Comparison of ENCODE assay signal across 27 cellular contexts in the genomic region with DNA sequence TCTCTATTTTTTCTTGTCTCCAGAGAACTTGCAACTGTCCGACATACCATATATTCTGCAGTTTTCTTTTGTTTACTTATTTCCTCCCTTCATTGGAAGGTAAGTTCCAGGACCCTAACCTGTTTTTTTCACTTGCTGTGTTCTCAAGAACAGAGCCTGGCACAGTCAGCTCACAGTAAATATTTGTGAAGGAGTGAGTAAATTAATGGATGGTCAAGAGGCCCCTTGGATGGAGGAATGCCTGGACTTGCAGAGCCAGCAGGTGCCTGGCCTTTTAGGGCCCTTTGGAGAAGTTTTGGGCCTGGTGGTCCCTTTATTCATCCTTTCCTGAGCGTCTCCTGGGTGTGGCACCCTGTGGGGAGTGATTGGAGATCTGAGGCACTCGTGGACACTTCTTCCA.
"Had no signal": no experiment of that assay in that cellular context is flagged by ENCODE, and none has a peak within 500 bp of the region (broad histone marks: within the 10 kb centered on the region; RNA-seq: fewer than 3 reads in every experiment).

No MANE protein-coding gene starts in this region.

- H3K27me3 ChIP-seq: esophagus muscularis mucosa, gastroesophageal sphincter had no signal

- H3K27ac ChIP-seq: coronary artery, dorsolateral prefrontal cortex, esophagus muscularis mucosa, foreskin keratinocyte, gastroesophageal sphincter, heart right ventricle had no signal

- H3K4me3 ChIP-seq: coronary artery, dorsolateral prefrontal cortex, esophagus muscularis mucosa, gastroesophageal sphincter, heart right ventricle, lung, mucosa of descending colon had no signal

- ATAC-seq: foreskin keratinocyte, gastroesophageal sphincter, heart right ventricle, left colon, left lobe of liver, left ventricle myocardium superior, mucosa of descending colon had no signal

- H3K4me1 Mint-ChIP-seq: immature natural killer cell, naive B cell had no signal

- DNase-seq: dermis blood vessel endothelial cell; dorsolateral prefrontal cortex; effector CD4-positive, alpha-beta T cell; effector memory CD4-positive, alpha-beta T cell; foreskin keratinocyte; heart right ventricle; hypothalamus; immature natural killer cell; islet precursor cell; kidney; kidney glomerular epithelial cell; left colon; left ventricle myocardium superior; mammary epithelial cell; mesendoderm; mucosa of descending colon; naive B cell had no signal

- H3K4me1 ChIP-seq: esophagus muscularis mucosa, foreskin keratinocyte, gastroesophageal sphincter, heart right ventricle had no signal

- H3K36me3 Mint-ChIP-seq: immature natural killer cell, mesothelial cell of epicardium had no signal

- H3K27ac Mint-ChIP-seq: immature natural killer cell, memory B cell, mesothelial cell of epicardium had no signal

- H3K4me3 Mint-ChIP-seq: immature natural killer cell, memory B cell, mesothelial cell of epicardium, naive B cell had no signal

- H3K36me3 ChIP-seq: esophagus muscularis mucosa, gastroesophageal sphincter, heart right ventricle had no signal

- H3K9me3 ChIP-seq: mucosa of descending colon had no signal

- FAIRE-seq: colon, endothelial cell of umbilical vein, frontal cortex, kidney had no signal

- H3K9me3 Mint-ChIP-seq: memory B cell had no signal
